In the genomic region with DNA sequence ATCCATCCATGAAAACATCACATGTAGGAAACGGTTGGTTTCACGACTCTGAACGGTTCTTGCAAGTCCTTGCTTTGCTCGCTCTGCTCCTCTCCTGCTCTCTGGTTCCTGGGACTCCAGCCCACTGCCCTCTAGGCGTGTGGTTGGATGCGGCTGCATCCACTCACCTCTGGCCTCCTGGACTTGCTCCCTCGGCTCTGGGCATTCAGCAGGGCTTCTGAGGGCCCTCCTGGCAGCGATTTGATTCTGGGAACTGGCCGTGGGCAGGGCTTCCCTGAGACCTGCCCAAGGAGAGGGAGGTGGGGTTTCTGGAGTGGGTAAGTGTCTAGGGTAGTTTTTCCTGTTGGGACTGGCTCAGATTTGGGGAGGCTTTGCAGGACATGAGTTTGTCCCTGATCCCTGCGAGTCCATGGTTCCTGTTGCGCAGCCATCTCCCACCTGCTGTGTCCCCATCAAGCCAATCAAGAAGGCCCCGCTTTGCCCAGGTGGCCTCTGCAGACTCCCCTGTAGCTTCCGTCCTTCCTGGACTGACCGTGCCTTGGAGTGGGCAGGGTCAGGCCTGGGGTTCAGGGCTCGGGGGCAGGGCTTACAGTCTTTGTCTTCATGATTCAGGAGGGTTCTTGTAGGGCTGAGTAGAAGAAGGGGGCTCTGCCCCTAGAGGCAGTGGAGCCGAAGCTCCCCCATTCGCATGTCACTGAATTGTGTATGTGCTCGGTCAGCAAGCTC, we compare ENCODE assay signal across 1 cellular context.
TF ChIP-seq lines count a peak whose summit lies in the region.

No MANE protein-coding gene starts in this region.

TF ChIP-seq in WTC11, 78 proteins besides CTCF, POLR2A, EP300 and RAD21 (continued from another document):
- no peak for TF ChIP-seq PRDM15 (CRISPR knock-in tag; IDR thresholded peaks at IDR 0.05)
- TF ChIP-seq ZNF121 (CRISPR knock-in tag; IDR thresholded peaks at IDR 0.05): no peak
- TF ChIP-seq, protein P1, sequence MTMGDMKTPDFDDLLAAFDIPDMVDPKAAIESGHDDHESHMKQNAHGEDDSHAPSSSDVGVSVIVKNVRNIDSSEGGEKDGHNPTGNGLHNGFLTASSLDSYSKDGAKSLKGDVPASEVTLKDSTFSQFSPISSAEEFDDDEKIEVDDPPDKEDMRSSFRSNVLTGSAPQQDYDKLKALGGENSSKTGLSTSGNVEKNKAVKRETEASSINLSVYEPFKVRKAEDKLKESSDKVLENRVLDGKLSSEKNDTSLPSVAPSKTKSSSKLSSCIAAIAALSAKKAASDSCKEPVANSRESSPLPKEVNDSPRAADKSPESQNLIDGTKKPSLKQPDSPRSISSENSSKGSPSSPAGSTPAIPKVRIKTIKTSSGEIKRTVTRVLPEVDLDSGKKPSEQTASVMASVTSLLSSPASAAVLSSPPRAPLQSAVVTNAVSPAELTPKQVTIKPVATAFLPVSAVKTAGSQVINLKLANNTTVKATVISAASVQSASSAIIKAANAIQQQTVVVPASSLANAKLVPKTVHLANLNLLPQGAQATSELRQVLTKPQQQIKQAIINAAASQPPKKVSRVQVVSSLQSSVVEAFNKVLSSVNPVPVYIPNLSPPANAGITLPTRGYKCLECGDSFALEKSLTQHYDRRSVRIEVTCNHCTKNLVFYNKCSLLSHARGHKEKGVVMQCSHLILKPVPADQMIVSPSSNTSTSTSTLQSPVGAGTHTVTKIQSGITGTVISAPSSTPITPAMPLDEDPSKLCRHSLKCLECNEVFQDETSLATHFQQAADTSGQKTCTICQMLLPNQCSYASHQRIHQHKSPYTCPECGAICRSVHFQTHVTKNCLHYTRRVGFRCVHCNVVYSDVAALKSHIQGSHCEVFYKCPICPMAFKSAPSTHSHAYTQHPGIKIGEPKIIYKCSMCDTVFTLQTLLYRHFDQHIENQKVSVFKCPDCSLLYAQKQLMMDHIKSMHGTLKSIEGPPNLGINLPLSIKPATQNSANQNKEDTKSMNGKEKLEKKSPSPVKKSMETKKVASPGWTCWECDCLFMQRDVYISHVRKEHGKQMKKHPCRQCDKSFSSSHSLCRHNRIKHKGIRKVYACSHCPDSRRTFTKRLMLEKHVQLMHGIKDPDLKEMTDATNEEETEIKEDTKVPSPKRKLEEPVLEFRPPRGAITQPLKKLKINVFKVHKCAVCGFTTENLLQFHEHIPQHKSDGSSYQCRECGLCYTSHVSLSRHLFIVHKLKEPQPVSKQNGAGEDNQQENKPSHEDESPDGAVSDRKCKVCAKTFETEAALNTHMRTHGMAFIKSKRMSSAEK (CRISPR knock-in tag; IDR thresholded peaks at IDR 0.05; ENCODE audit: borderline replicate concordance): no peak
- TF ChIP-seq MYBL2 (CRISPR knock-in tag; IDR thresholded peaks at IDR 0.05): no peak
- TF ChIP-seq NR1H2 (CRISPR knock-in tag; IDR thresholded peaks at IDR 0.05): no peak
- TF ChIP-seq SMAD3 (CRISPR knock-in tag; IDR thresholded peaks at IDR 0.05; ENCODE audit: borderline replicate concordance): no peak
- TF ChIP-seq SMAD4 (CRISPR knock-in tag; IDR thresholded peaks at IDR 0.05): no peak
